ENCODE assay signal across 8 cellular contexts in genomic region chr3:114418724-114419543, GRCh38.
A peak's percentile ranks its signal among the peaks of the same experiment; 100 is the strongest.
DNase-seq lines count a peak whose midpoint lies in the region; ATAC-seq and TF ChIP-seq lines count a peak whose summit lies in the region.

No MANE protein-coding gene starts in this region.

- H3K9me3 Mint-ChIP-seq in Caco-2 (ENCODE audit: unreplicated experiment) (no peaks in the 10 kb centered on the region), WTC11 (no peaks in the 10 kb centered on the region)

- H3K4me3 ChIP-seq in Caco-2 (ENCODE audit: low read depth, low read length): no peak overlapping the region
- peak overlapping the region; percentile 18 to 35 for H3K4me3 ChIP-seq in gastroesophageal sphincter
- no peak overlapping the region for H3K4me3 ChIP-seq in parathyroid adenoma (ENCODE audit: low read depth, low read length)

- H3K79me2 ChIP-seq in parathyroid adenoma: peaks cover 3% of the 10 kb centered on the region

- H3K27me3 Mint-ChIP-seq in Caco-2 (ENCODE audit: insufficient read depth, unreplicated experiment): no peaks in the 10 kb centered on the region
- H3K27me3 Mint-ChIP-seq in WTC11 (ENCODE audit: low read depth): no peaks in the 10 kb centered on the region

- 20 to 25% methylated on average over 7 to 8 of the region's 8 CpGs for WGBS in gastroesophageal sphincter (ENCODE audit: low coverage in 1 of 2), 2 donors

- H3K36me3 Mint-ChIP-seq in Caco-2 (ENCODE audit: insufficient read depth, unreplicated experiment) (no peaks in the 10 kb centered on the region), WTC11 (no peaks in the 10 kb centered on the region)

- H3K36me3 ChIP-seq in Caco-2 (ENCODE audit: control insufficient read depth, insufficient read depth, low read length) (no peaks in the 10 kb centered on the region), gastroesophageal sphincter (no peaks in the 10 kb centered on the region), parathyroid adenoma (ENCODE audit: control insufficient read depth, insufficient read depth, low read length) (no peaks in the 10 kb centered on the region)

- peak overlapping the region; percentile 8 for H2AFZ ChIP-seq in parathyroid adenoma

- H3K4me3 Mint-ChIP-seq in Caco-2 (ENCODE audit: unreplicated experiment): no peak overlapping the region
- H3K4me3 Mint-ChIP-seq in WTC11: no peak overlapping the region

- intact Hi-C loops in Caco-2 (cut with micrococcal nuclease; ENCODE audit: unreplicated experiment): loop anchor here (1.0 to 5.0 kb wide), 5 partner anchors 35 to 278 kb away; no protein-coding TSS in a partner anchor

- H3K27me3 ChIP-seq in Caco-2 (replicated peaks; ENCODE audit: control insufficient read depth, insufficient read depth, low read length) (no peaks in the 10 kb centered on the region), gastroesophageal sphincter (no peaks in the 10 kb centered on the region), parathyroid adenoma (ENCODE audit: control insufficient read depth, insufficient read depth, low read length) (no peaks in the 10 kb centered on the region)

- TF ChIP-seq POLR2A in gastroesophageal sphincter (IDR thresholded peaks at IDR 0.05): no peak

- no peak overlapping the region for H3K9ac ChIP-seq in parathyroid adenoma

- POLR2A ChIA-PET in Caco-2 (lab: Charles Lee) (interaction anchor here (0.5 kb wide), 1 partner anchor 38 kb away, joined by 3 read pairs; no protein-coding TSS in a partner anchor), WTC11 (lab: Charles Lee) (interaction anchor here (0.6 to 1.0 kb wide), 2 partner anchors 35 to 128 kb away, joined by 3 to 8 read pairs; no protein-coding TSS in a partner anchor)

- peak in 1 of 2 experiments; percentile 57 for DNase-seq in Caco-2
- DNase-seq in NCI-H2029 treated with DMSO at 0.1 percent for 48 hours (lab: John Stamatoyannopoulos, UW): peak; percentile 86
- DNase-seq in WTC11 (ENCODE audit: low spot score): no peak
- DNase-seq in activated effector memory CD4-positive, alpha-beta T cell treated with anti-CD3 and anti-CD28 coated beads, Interleukin-2, amount 50 U/mL, for 16 hours: no peak

- H3K4me2 ChIP-seq in parathyroid adenoma (ENCODE audit: low read length): peak overlapping the region; percentile 20

- no TSS peak for BruUV-seq in Caco-2 (replicated peaks; lab: Mats Ljungman, UMichigan)

- peak overlapping the region in 3 of 4 donors; percentile 59 to 67 (median 61) for H3K27ac ChIP-seq in gastroesophageal sphincter
- peak overlapping the region; percentile 1 for H3K27ac ChIP-seq in parathyroid adenoma

- peak; percentile 70 for TF ChIP-seq CTCF in Caco-2 (IDR thresholded peaks at IDR 0.05; ENCODE audit: insufficient read depth in 1 of 2, low read depth in 1 of 2, low read length in 1 of 2, severe bottlenecking in 1 of 2, unreplicated experiment in 1 of 2)
- TF ChIP-seq CTCF in WTC11 (IDR thresholded peaks at IDR 0.05): peak; percentile 69
- peak; percentile 70 to 98 (median 86) for TF ChIP-seq CTCF in gastroesophageal sphincter (IDR thresholded peaks at IDR 0.05)
- peak; percentile 90 for TF ChIP-seq CTCF in parathyroid adenoma (IDR thresholded peaks at IDR 0.05)

- ATAC-seq in GM18873 (IDR thresholded peaks at IDR 0.05; ENCODE audit: low FRiP score, unreplicated experiment): peak; percentile 75
- peak; percentile 70 for ATAC-seq in HG03066 (IDR thresholded peaks at IDR 0.05; ENCODE audit: low read depth, unreplicated experiment)
- peak; percentile 90 for ATAC-seq in WTC11
- ATAC-seq in gastroesophageal sphincter: peak; percentile 84

- peaks cover 5% of the 10 kb centered on the region; the same call in 1 of the 2 replicates for H3K4me1 ChIP-seq in Caco-2
- peaks cover 0 to 27% (median 5%) of the 10 kb centered on the region in 3 donors for H3K4me1 ChIP-seq in gastroesophageal sphincter
- H3K4me1 ChIP-seq in parathyroid adenoma: no peaks in the 10 kb centered on the region

- H3K4me1 Mint-ChIP-seq in Caco-2 (ENCODE audit: low read depth, unreplicated experiment): no peaks in the 10 kb centered on the region
- H3K4me1 Mint-ChIP-seq in WTC11: peaks cover 12% of the 10 kb centered on the region

- H3K9me3 ChIP-seq in Caco-2 (no peaks in the 10 kb centered on the region), gastroesophageal sphincter (no peaks in the 10 kb centered on the region), parathyroid adenoma (ENCODE audit: control insufficient read depth, low read length) (no peaks in the 10 kb centered on the region)

- no peak overlapping the region for H3K27ac Mint-ChIP-seq in Caco-2 (ENCODE audit: unreplicated experiment)
- H3K27ac Mint-ChIP-seq in WTC11: no peak overlapping the region

- CTCF ChIA-PET in Caco-2 (lab: Charles Lee): interaction anchor here (0.6 to 2.1 kb wide), 14 partner anchors 14 to 327 kb away, joined by 3 to 26 read pairs (median 4); no protein-coding TSS in a partner anchor
- CTCF ChIA-PET in WTC11 (lab: Charles Lee): interaction anchor here (0.6 to 3.9 kb wide), 35 partner anchors 9 to 297 kb away, joined by 3 to 46 read pairs (median 5); no protein-coding TSS in a partner anchor

- no peak for TF ChIP-seq EP300 in gastroesophageal sphincter (IDR thresholded peaks at IDR 0.05)

TF ChIP-seq in WTC11, 78 proteins besides CTCF, POLR2A, EP300 and RAD21:
- TF ChIP-seq JUN (CRISPR knock-in tag; IDR thresholded peaks at IDR 0.05): no peak

Comparison
In these comparisons a context has a peak if more than half of its experiments do, and no peak if none do; other contexts are left out.
1. H3K4me3 ChIP-seq: peak in gastroesophageal sphincter (2 of 2); none in Caco-2 (single experiment) and parathyroid adenoma (single experiment).
2. Peak in every context shown above with its lines, with median percentiles within 50 percentile points of each other: CTCF ChIP-seq and ATAC-seq.